Comparison of ENCODE assay signal across 1 cellular context in the genomic region with DNA sequence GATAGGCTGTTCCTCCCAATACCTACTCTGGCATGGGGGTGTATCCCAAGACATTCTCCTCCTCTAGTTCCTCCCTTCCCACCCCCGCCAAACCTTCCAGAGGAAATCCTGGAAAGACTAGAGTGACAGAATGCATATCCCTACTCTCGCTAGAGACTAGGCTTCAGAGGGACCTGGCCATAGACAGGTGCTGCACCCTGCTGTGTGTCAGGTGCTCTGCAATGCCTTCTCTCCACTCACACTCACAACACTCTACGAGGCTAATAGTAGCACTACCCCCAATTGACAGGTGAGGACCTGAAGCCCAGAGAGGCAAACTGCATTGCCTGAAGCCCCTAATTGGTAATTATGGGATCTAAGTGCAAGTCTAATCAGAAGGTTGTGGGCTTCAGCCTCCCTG.
TF ChIP-seq lines count a peak whose summit lies in the region.

No MANE protein-coding gene starts in this region.

TF ChIP-seq in H1, 55 proteins besides CTCF, POLR2A, EP300 and RAD21 (continued from another document):
- TF ChIP-seq, protein P1, sequence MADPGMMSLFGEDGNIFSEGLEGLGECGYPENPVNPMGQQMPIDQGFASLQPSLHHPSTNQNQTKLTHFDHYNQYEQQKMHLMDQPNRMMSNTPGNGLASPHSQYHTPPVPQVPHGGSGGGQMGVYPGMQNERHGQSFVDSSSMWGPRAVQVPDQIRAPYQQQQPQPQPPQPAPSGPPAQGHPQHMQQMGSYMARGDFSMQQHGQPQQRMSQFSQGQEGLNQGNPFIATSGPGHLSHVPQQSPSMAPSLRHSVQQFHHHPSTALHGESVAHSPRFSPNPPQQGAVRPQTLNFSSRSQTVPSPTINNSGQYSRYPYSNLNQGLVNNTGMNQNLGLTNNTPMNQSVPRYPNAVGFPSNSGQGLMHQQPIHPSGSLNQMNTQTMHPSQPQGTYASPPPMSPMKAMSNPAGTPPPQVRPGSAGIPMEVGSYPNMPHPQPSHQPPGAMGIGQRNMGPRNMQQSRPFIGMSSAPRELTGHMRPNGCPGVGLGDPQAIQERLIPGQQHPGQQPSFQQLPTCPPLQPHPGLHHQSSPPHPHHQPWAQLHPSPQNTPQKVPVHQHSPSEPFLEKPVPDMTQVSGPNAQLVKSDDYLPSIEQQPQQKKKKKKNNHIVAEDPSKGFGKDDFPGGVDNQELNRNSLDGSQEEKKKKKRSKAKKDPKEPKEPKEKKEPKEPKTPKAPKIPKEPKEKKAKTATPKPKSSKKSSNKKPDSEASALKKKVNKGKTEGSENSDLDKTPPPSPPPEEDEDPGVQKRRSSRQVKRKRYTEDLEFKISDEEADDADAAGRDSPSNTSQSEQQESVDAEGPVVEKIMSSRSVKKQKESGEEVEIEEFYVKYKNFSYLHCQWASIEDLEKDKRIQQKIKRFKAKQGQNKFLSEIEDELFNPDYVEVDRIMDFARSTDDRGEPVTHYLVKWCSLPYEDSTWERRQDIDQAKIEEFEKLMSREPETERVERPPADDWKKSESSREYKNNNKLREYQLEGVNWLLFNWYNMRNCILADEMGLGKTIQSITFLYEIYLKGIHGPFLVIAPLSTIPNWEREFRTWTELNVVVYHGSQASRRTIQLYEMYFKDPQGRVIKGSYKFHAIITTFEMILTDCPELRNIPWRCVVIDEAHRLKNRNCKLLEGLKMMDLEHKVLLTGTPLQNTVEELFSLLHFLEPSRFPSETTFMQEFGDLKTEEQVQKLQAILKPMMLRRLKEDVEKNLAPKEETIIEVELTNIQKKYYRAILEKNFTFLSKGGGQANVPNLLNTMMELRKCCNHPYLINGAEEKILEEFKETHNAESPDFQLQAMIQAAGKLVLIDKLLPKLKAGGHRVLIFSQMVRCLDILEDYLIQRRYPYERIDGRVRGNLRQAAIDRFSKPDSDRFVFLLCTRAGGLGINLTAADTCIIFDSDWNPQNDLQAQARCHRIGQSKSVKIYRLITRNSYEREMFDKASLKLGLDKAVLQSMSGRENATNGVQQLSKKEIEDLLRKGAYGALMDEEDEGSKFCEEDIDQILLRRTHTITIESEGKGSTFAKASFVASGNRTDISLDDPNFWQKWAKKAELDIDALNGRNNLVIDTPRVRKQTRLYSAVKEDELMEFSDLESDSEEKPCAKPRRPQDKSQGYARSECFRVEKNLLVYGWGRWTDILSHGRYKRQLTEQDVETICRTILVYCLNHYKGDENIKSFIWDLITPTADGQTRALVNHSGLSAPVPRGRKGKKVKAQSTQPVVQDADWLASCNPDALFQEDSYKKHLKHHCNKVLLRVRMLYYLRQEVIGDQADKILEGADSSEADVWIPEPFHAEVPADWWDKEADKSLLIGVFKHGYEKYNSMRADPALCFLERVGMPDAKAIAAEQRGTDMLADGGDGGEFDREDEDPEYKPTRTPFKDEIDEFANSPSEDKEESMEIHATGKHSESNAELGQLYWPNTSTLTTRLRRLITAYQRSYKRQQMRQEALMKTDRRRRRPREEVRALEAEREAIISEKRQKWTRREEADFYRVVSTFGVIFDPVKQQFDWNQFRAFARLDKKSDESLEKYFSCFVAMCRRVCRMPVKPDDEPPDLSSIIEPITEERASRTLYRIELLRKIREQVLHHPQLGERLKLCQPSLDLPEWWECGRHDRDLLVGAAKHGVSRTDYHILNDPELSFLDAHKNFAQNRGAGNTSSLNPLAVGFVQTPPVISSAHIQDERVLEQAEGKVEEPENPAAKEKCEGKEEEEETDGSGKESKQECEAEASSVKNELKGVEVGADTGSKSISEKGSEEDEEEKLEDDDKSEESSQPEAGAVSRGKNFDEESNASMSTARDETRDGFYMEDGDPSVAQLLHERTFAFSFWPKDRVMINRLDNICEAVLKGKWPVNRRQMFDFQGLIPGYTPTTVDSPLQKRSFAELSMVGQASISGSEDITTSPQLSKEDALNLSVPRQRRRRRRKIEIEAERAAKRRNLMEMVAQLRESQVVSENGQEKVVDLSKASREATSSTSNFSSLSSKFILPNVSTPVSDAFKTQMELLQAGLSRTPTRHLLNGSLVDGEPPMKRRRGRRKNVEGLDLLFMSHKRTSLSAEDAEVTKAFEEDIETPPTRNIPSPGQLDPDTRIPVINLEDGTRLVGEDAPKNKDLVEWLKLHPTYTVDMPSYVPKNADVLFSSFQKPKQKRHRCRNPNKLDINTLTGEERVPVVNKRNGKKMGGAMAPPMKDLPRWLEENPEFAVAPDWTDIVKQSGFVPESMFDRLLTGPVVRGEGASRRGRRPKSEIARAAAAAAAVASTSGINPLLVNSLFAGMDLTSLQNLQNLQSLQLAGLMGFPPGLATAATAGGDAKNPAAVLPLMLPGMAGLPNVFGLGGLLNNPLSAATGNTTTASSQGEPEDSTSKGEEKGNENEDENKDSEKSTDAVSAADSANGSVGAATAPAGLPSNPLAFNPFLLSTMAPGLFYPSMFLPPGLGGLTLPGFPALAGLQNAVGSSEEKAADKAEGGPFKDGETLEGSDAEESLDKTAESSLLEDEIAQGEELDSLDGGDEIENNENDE (IDR thresholded peaks at IDR 0.05; ENCODE audit: insufficient replicate concordance, low read length): no peak
- TF ChIP-seq GABPA (IDR thresholded peaks at IDR 0.05; ENCODE audit: borderline replicate concordance, insufficient read depth, low read length) (no peak), TCF12 (IDR thresholded peaks at IDR 0.05; ENCODE audit: low read depth, low read length) (no peak), TAF7 (optimal IDR thresholded peaks at IDR 0.05; ENCODE audit: borderline replicate concordance, low read depth, low read length) (no peak), SUZ12 (IDR thresholded peaks at IDR 0.05; ENCODE audit: low read length) (no peak), KDM5A (IDR thresholded peaks at IDR 0.05; ENCODE audit: low read length) (no peak)
- TF ChIP-seq, protein P2, sequence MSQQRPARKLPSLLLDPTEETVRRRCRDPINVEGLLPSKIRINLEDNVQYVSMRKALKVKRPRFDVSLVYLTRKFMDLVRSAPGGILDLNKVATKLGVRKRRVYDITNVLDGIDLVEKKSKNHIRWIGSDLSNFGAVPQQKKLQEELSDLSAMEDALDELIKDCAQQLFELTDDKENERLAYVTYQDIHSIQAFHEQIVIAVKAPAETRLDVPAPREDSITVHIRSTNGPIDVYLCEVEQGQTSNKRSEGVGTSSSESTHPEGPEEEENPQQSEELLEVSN (IDR thresholded peaks at IDR 0.05): no peak
